ENCODE assay signal across 7 cellular contexts in genomic region chr3:69738291-69738690, GRCh38. TPM values are rescaled to one million over a fixed set of nuclear protein-coding genes. Genes with fewer than 3 reads are reported as not detected.
DNase-seq lines count a peak whose midpoint lies in the region; ATAC-seq and TF ChIP-seq lines count a peak whose summit lies in the region.

No MANE protein-coding gene starts in this region.

- no peaks in the 10 kb centered on the region for H4K20me1 ChIP-seq in smooth muscle cell (ENCODE audit: low read depth)

- H3K27me3 ChIP-seq in HUES6 (ENCODE audit: control insufficient read depth, insufficient read depth, low read length), result peaks cover 69% of the 10 kb centered on the region
- H3K27me3 ChIP-seq in iPS DF 6.9 (ENCODE audit: control insufficient read depth, insufficient read depth, low read length), result peaks cover 3% of the 10 kb centered on the region; the same call in 1 of the 2 replicates
- H3K27me3 ChIP-seq in smooth muscle cell (ENCODE audit: low read depth), result peaks cover 43% of the 10 kb centered on the region

- no peaks in the 10 kb centered on the region for H3K9me3 Mint-ChIP-seq in activated CD8-positive, alpha-beta T cell treated with anti-CD3 and anti-CD28 coated beads, Interleukin-2, amount 10 ng/mL, durations not matched to agents 7 days and 5 days (ENCODE audit: insufficient read depth)

- no CpG with 5 or more reads among the region's 4 CpGs for WGBS in iPS DF 6.9 (ENCODE audit: insufficient coverage, insufficient read length)
- WGBS in smooth muscle cell (ENCODE audit: low lambda C conversion rate), result 12% methylated on average over 4 of the region's 4 CpGs

- no peaks in the 10 kb centered on the region for H3K36me3 Mint-ChIP-seq in activated CD8-positive, alpha-beta T cell treated with anti-CD3 and anti-CD28 coated beads, Interleukin-2, amount 10 ng/mL, durations not matched to agents 7 days and 5 days (ENCODE audit: low read depth)

- no peak for ATAC-seq in activated CD8-positive, alpha-beta T cell treated with anti-CD3 and anti-CD28 coated beads, Interleukin-2, amount 10 ng/mL, durations not matched to agents 7 days and 5 days

- H3K27ac Mint-ChIP-seq in activated CD8-positive, alpha-beta T cell treated with anti-CD3 and anti-CD28 coated beads, Interleukin-2, amount 10 ng/mL, durations not matched to agents 7 days and 5 days, result no peak overlapping the region

- H3K9ac ChIP-seq in HUES6 (ENCODE audit: low read length) (no peak overlapping the region), smooth muscle cell (ENCODE audit: low read depth) (no peak overlapping the region)

- H3F3A ChIP-seq in smooth muscle cell (ENCODE audit: low read depth), result no peaks in the 10 kb centered on the region

- DNase-seq in activated CD8-positive, alpha-beta T cell treated with anti-CD3 and anti-CD28 coated beads, Interleukin-2, amount 10 ng/mL, durations not matched to agents 7 days and 5 days, result no peak
- no peak for DNase-seq in iPS DF 6.9 (ENCODE audit: low read depth, low spot score)
- no peak for DNase-seq in smooth muscle cell (lab: John Stamatoyannopoulos, UW; ENCODE audit: unreplicated experiment)
- DNase-seq in NCI-H774 (lab: John Stamatoyannopoulos, UW), result no peak
- no peak for DNase-seq in ureter (ENCODE audit: low spot score)
- no peak for DNase-seq in AG08395 (ENCODE audit: low spot score)

- H3K4me3 ChIP-seq in HUES6 (ENCODE audit: low read depth, low read length), result peak overlapping the region; percentile 84
- peak overlapping the region; percentile 98; the same call in 1 of the 2 replicates for H3K4me3 ChIP-seq in iPS DF 6.9 (ENCODE audit: low read length)
- H3K4me3 ChIP-seq in smooth muscle cell, result peak overlapping the region; percentile 97

- POLR2A ChIA-PET in activated CD8-positive, alpha-beta T cell treated with anti-CD3 and anti-CD28 coated beads, Interleukin-2, amount 10 ng/mL, durations not matched to agents 7 days and 5 days (lab: Charles Lee), result no interaction called here

- no peaks in the 10 kb centered on the region for H3K79me2 ChIP-seq in smooth muscle cell (ENCODE audit: low read depth)

- H2AFZ ChIP-seq in smooth muscle cell (ENCODE audit: low read depth), result peak overlapping the region; percentile 99

- peaks cover 4% of the 10 kb centered on the region; the same call in 1 of the 2 replicates for H3K4me1 ChIP-seq in HUES6 (ENCODE audit: control insufficient read depth, insufficient read depth, low read length)
- H3K4me1 ChIP-seq in iPS DF 6.9 (ENCODE audit: control insufficient read depth, insufficient read depth, low read length), result peaks cover 2% of the 10 kb centered on the region
- peaks cover 5% of the 10 kb centered on the region for H3K4me1 ChIP-seq in smooth muscle cell (ENCODE audit: low read depth)

- CTCF ChIA-PET in activated CD8-positive, alpha-beta T cell treated with anti-CD3 and anti-CD28 coated beads, Interleukin-2, amount 10 ng/mL, durations not matched to agents 7 days and 5 days (lab: Charles Lee), result no interaction called here

- peak overlapping the region; percentile 95 for H3K4me2 ChIP-seq in smooth muscle cell

- H3K9me3 ChIP-seq in HUES6 (ENCODE audit: control insufficient read depth, insufficient read depth, low read depth, low read length) (no peaks in the 10 kb centered on the region), iPS DF 6.9 (ENCODE audit: control insufficient read depth, insufficient read depth, low read length) (no peaks in the 10 kb centered on the region), smooth muscle cell (replicated peaks; ENCODE audit: low read depth) (no peaks in the 10 kb centered on the region)

- no peaks in the 10 kb centered on the region for H3K36me3 ChIP-seq in HUES6 (ENCODE audit: control insufficient read depth, insufficient read depth, low read length)
- no peaks in the 10 kb centered on the region for H3K36me3 ChIP-seq in iPS DF 6.9 (ENCODE audit: control insufficient read depth, insufficient read depth, low read length)
- H3K36me3 ChIP-seq in smooth muscle cell (ENCODE audit: low read depth), result no peaks in the 10 kb centered on the region

- TF ChIP-seq CTCF in smooth muscle cell (IDR thresholded peaks at IDR 0.05; ENCODE audit: borderline replicate concordance, insufficient read depth, poor library complexity, severe bottlenecking), result no peak

- peak overlapping the region; percentile 48 for H3K4me3 Mint-ChIP-seq in activated CD8-positive, alpha-beta T cell treated with anti-CD3 and anti-CD28 coated beads, Interleukin-2, amount 10 ng/mL, durations not matched to agents 7 days and 5 days

- peaks cover 54% of the 10 kb centered on the region for H3K27me3 Mint-ChIP-seq in activated CD8-positive, alpha-beta T cell treated with anti-CD3 and anti-CD28 coated beads, Interleukin-2, amount 10 ng/mL, durations not matched to agents 7 days and 5 days (ENCODE audit: low read depth)

- peaks cover 4% of the 10 kb centered on the region for H3K4me1 Mint-ChIP-seq in activated CD8-positive, alpha-beta T cell treated with anti-CD3 and anti-CD28 coated beads, Interleukin-2, amount 10 ng/mL, durations not matched to agents 7 days and 5 days (ENCODE audit: low read depth)

- H3K27ac ChIP-seq in HUES6 (ENCODE audit: low read depth, low read length) (no peak overlapping the region), iPS DF 6.9 (ENCODE audit: low read length) (no peak overlapping the region), smooth muscle cell (ENCODE audit: low read depth) (no peak overlapping the region)

RNA-seq across cellular contexts. Expression of gene MITF, which starts 1.0 kb away (rescaled TPM):
- not detected for total RNA-seq in activated CD8-positive, alpha-beta T cell treated with anti-CD3 and anti-CD28 coated beads, Interleukin-2, amount 10 ng/mL, durations not matched to agents 7 days and 5 days
- total RNA-seq in smooth muscle cell, result 2.3 and 3.5 TPM in 2 replicates
- 3.1 and 3.6 TPM in 2 replicates for polyA plus RNA-seq in smooth muscle cell
- 28.0 TPM for total RNA-seq in ureter
